In genomic region chr1:19532519-19532918, GRCh38 we compare ENCODE assay signal across 27 cellular contexts.
"Had no signal": no experiment of that assay in that cellular context is flagged by ENCODE, and none has a peak within 500 bp of the region (broad histone marks: within the 10 kb centered on the region; RNA-seq: fewer than 3 reads in every experiment).

No MANE protein-coding gene starts in this region.

- H3K4me2 ChIP-seq: hepatocyte had no signal

- H3K4me3 ChIP-seq: hepatocyte, right lobe of liver, skin epidermis, suprapubic skin, tibial artery had no signal

- H3K27ac ChIP-seq: brain microvascular endothelial cell, hepatocyte, right lobe of liver, skin epidermis, suprapubic skin had no signal

- H3K79me2 ChIP-seq: hepatocyte had no signal

- H3K4me1 ChIP-seq: right lobe of liver, suprapubic skin had no signal

- H2AFZ ChIP-seq: hepatocyte had no signal

- DNase-seq: activated CD4-positive, alpha-beta memory T cell treated with anti-CD3 and anti-CD28 coated beads, Interleukin-2, amount 10 ng/mL, durations not matched to agents 7 days and 5 days; activated CD4-positive, alpha-beta T cell treated with anti-CD3 and anti-CD28 coated beads, Interleukin-2, amount 10 ng/mL, durations not matched to agents 24 days and 14 days; activated CD4-positive, CD25-positive, alpha-beta regulatory T cell treated with anti-CD3 and anti-CD28 coated beads, Interleukin-2, amount 50 U/mL, for 72 hours; activated CD8-positive, alpha-beta memory T cell treated with anti-CD3 and anti-CD28 coated beads, Interleukin-2, amount 50 U/mL, for 48 hours; activated gamma-delta T cell treated with Interleukin-2 at 50 U/mL for 16 hours; activated naive CD4-positive, alpha-beta T cell treated with anti-CD3 and anti-CD28 coated beads, Interleukin-2, amount 50 U/mL, for 16 hours; activated T-cell treated with anti-CD3 and anti-CD28 coated beads, Interleukin-2, amount 50 U/mL, for 4 hours; amniotic stem cell; brain microvascular endothelial cell; kidney; left colon; posterior cingulate gyrus; right lobe of liver; stimulated activated CD4-positive, alpha-beta T cell treated with anti-CD3 and anti-CD28 coated beads, Interleukin-1b, Interleukin-23, amount 100 ng/mL, for 48 hours; stimulated activated CD4-positive, alpha-beta T cell treated with anti-CD3 and anti-CD28 coated beads, Interleukin-4, amount 100 ng/mL, for 4 hours; stimulated activated CD8-positive, alpha-beta memory T cell treated with anti-CD3 and anti-CD28 coated beads, Interleukin-4, amount 100 ng/mL, for 48 hours; stimulated activated naive CD8-positive, alpha-beta T cell treated with anti-CD3 and anti-CD28 coated beads, Interleukin-15, amount 100 ng/mL, for 72 hours; T-helper 2 cell; tibial artery had no signal

- H3K27me3 ChIP-seq: brain microvascular endothelial cell, hepatocyte, right lobe of liver, suprapubic skin, tibial artery had no signal

- ATAC-seq: activated T-cell treated with anti-CD3 and anti-CD28 coated beads, Interleukin-2, amount 50 U/mL, for 4 hours; activated T-helper 17 cell treated with anti-CD3 and anti-CD28 coated beads, Interleukin-2, amount 50 U/mL, for 72 hours; left colon; right lobe of liver; SK-N-SH treated with all-trans-retinoic acid at 6 μM for 48 hours; stimulated activated memory B cell treated with anti-CD40 and anti-IgM and Interleukin-4, amounts not matched to agents 10 μg/mL and 1 μg/mL and 100 μg/mL, for 72 hours; stimulated activated naive CD8-positive, alpha-beta T cell treated with anti-CD3 and anti-CD28 coated beads, Interleukin-15, amount 100 ng/mL, for 72 hours had no signal

- H3K36me3 ChIP-seq: brain microvascular endothelial cell, right lobe of liver, suprapubic skin, tibial artery had no signal

- FAIRE-seq: astrocyte, frontal cortex, kidney had no signal

- H3K9me3 ChIP-seq: right lobe of liver, tibial artery had no signal
